ENCODE assay signal across 8 cellular contexts in genomic region chr4:147596976-147597375, GRCh38. TPM values are rescaled to one million over a fixed set of nuclear protein-coding genes. Genes with fewer than 3 reads are reported as not detected.
DNase-seq lines count a peak whose midpoint lies in the region; ATAC-seq and TF ChIP-seq lines count a peak whose summit lies in the region.
"Had no signal": no experiment of that assay in that cellular context is flagged by ENCODE, and none has a peak within 500 bp of the region (broad histone marks: within the 10 kb centered on the region; RNA-seq: fewer than 3 reads in every experiment).

No MANE protein-coding gene starts in this region.

- H3K9me3 ChIP-seq in SK-N-MC (ENCODE audit: low read depth, low read length): no peaks in the 10 kb centered on the region
- no peaks in the 10 kb centered on the region for H3K9me3 ChIP-seq in thyroid gland

- no peak for ATAC-seq in GM21723 (IDR thresholded peaks at IDR 0.05; ENCODE audit: unreplicated experiment)

- H3K36me3 ChIP-seq in SK-N-MC (ENCODE audit: insufficient read depth, low read length) (no peaks in the 10 kb centered on the region), thyroid gland (no peaks in the 10 kb centered on the region)

- peaks cover 6 to 29% of the 10 kb centered on the region in 2 donors for H3K4me1 ChIP-seq in thyroid gland

- H3K27me3 ChIP-seq in thyroid gland: no peaks in the 10 kb centered on the region

- DNase-seq in HCEC 1CT (peak; percentile 81), SK-N-MC (ENCODE audit: low read depth, low spot score) (no peak), fibroblast of the aortic adventitia (ENCODE audit: low read depth) (peak; percentile 76), thyroid gland (peak; percentile 87 to 93), hippocampal formation (lab: John Stamatoyannopoulos, UW) (no peak), NCI-H82 treated with DMSO at 0.1 percent for 48 hours (lab: John Stamatoyannopoulos, UW; ENCODE audit: unreplicated experiment) (no peak)
- DNase-seq: stimulated activated CD4-positive, alpha-beta T cell treated with anti-CD3 and anti-CD28 coated beads, Interleukin-4, amount 100 ng/mL, for 4 hours had no signal

- H3K27ac ChIP-seq in SK-N-MC (peak overlapping the region; percentile 40; the same call in 1 of the 2 replicates), thyroid gland (peak overlapping the region; percentile 81 to 94 (median 86))

- no peak for TF ChIP-seq POLR2A in thyroid gland (IDR thresholded peaks at IDR 0.05)

- H3K4me3 ChIP-seq in SK-N-MC: no peak overlapping the region
- H3K4me3 ChIP-seq in fibroblast of the aortic adventitia (ENCODE audit: low read depth, low read length): no peak overlapping the region
- H3K4me3 ChIP-seq in thyroid gland (replicated peaks in 1 of 3): no peak overlapping the region

- no peak for TF ChIP-seq CTCF in fibroblast of the aortic adventitia (IDR thresholded peaks at IDR 0.05; ENCODE audit: insufficient read depth, low read length)
- TF ChIP-seq CTCF in thyroid gland (IDR thresholded peaks at IDR 0.05): no peak

- no peak overlapping the region for H3K9ac ChIP-seq in SK-N-MC (ENCODE audit: insufficient read length)

- intact Hi-C loops in thyroid gland (cut with DNase I): loop anchor here (10.0 kb wide), 1 partner anchor 268 kb away; no protein-coding TSS in a partner anchor

- whole genome bisulfite sequencing in thyroid gland, 2 donors: 37 to 43% methylated on average over 1 of the region's 1 CpG

RNA-seq across cellular contexts. Expression of gene TMEM184C, which starts 20.2 kb away (rescaled TPM):
- total RNA-seq in fibroblast of the aortic adventitia (ENCODE audit: low replicate concordance) (20.9 and 38.2 TPM in 2 replicates), thyroid gland (10 to 100 TPM; 69.6 to 98.5 (median 82.5) TPM)

Comparison
In these comparisons a context has a peak if more than half of its experiments do, and no peak if none do; other contexts are left out.
1. DNase-seq: peak in HCEC 1CT (single experiment), fibroblast of the aortic adventitia (single experiment) and thyroid gland (2 of 2); none in SK-N-MC (single experiment), hippocampal formation (0 of 2) and NCI-H82 treated with DMSO at 0.1 percent for 48 hours (single experiment).